ENCODE assay signal across 8 cellular contexts in the genomic region with DNA sequence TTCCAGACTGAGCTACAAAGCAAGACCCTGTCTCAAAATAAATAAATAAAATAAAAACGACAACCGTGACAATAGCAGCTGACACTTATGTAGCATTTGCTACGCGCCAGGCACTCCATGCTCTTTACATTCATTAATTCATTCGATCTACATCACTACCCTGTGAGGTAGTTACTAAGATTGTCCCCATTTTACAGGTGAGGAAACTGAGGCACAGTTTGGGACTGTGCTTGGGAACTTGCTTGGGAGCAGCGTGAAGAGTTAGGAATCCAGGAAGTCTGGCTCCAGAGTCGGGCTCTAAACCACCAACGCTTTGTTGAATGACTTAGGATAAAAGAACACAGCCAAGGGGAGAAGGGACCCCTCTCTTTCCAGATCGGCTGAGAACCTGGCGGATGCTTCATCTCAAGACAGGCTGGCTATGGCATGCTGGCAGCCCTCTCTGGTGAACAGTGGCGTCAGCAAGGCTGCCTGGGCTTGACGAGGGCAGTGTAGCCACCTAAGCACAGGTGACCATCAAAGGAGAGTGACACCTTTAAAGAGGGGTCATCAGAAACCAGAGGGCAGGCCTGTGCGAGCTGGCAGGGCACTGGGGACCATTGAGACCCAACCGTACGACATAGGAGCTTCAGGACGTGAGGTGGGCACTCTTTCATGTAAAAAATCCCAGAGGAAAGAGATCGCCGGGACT. TPM values are rescaled to one million over a fixed set of nuclear protein-coding genes. Genes with fewer than 3 reads are reported as not detected.
DNase-seq lines count a peak whose midpoint lies in the region; ATAC-seq and TF ChIP-seq lines count a peak whose summit lies in the region.

No MANE protein-coding gene starts in this region.

- peak overlapping the region; percentile 85; the same call in 1 of the 2 replicates for H2AFZ ChIP-seq in OCI-LY7 (ENCODE audit: low read length)
- peak overlapping the region; percentile 94 for H2AFZ ChIP-seq in parathyroid adenoma

- POLR2A ChIA-PET in OCI-LY7 (lab: Charles Lee), result no interaction called here

- no peak for TF ChIP-seq EP300 in esophagus muscularis mucosa (IDR thresholded peaks at IDR 0.05)

- H3K27ac ChIP-seq in OCI-LY7 (ENCODE audit: low read depth, low read length, poor library complexity, severe bottlenecking), result peak overlapping the region; percentile 49
- peak overlapping the region; percentile 85 to 90 (median 86) for H3K27ac ChIP-seq in esophagus muscularis mucosa (replicated peaks in 1 of 4)
- peak overlapping the region; percentile 95 for H3K27ac ChIP-seq in parathyroid adenoma

- no peak for TF ChIP-seq POLR2A in esophagus muscularis mucosa (IDR thresholded peaks at IDR 0.05; ENCODE audit: low read depth)

- H3K36me3 ChIP-seq in OCI-LY7 (ENCODE audit: insufficient read depth, low read length) (peaks cover 25% of the 10 kb centered on the region), esophagus muscularis mucosa (peaks cover 12 to 26% (median 22%) of the 10 kb centered on the region in 4 donors), parathyroid adenoma (ENCODE audit: control insufficient read depth, insufficient read depth, low read length) (no peaks in the 10 kb centered on the region)

- H3K4me3 ChIP-seq in OCI-LY7 (ENCODE audit: low read depth, low read length, poor library complexity, severe bottlenecking), result peak overlapping the region; percentile 97
- H3K4me3 ChIP-seq in esophagus muscularis mucosa, result peak overlapping the region; percentile 81 to 91 (median 82)
- H3K4me3 ChIP-seq in parathyroid adenoma (ENCODE audit: low read depth, low read length), result peak overlapping the region; percentile 85

- H3K79me2 ChIP-seq in OCI-LY7 (ENCODE audit: insufficient read depth, low read depth, low read length) (peaks cover 20% of the 10 kb centered on the region), parathyroid adenoma (peaks cover 11% of the 10 kb centered on the region)

- TF ChIP-seq CTCF in OCI-LY7 (conservative IDR thresholded peaks at IDR 0.05; ENCODE audit: low read length), result no peak
- no peak for TF ChIP-seq CTCF in esophagus muscularis mucosa (IDR thresholded peaks at IDR 0.05)
- TF ChIP-seq CTCF in parathyroid adenoma (IDR thresholded peaks at IDR 0.05), result no peak

- BruUV-seq in OCI-LY7 (replicated peaks; lab: Mats Ljungman, UMichigan), result TSS peak; percentile 78

- no peak overlapping the region for H3K9ac ChIP-seq in parathyroid adenoma

- peak; percentile 23 for ATAC-seq in GM19452 (IDR thresholded peaks at IDR 0.05; ENCODE audit: unreplicated experiment)
- ATAC-seq in HG03460 (IDR thresholded peaks at IDR 0.05; ENCODE audit: unreplicated experiment), result no peak
- ATAC-seq in GM18511 (IDR thresholded peaks at IDR 0.05; ENCODE audit: unreplicated experiment), result no peak

- no peaks in the 10 kb centered on the region for H3K9me2 ChIP-seq in OCI-LY7 (ENCODE audit: insufficient read depth, low read length)

- CTCF ChIA-PET in OCI-LY7 (lab: Charles Lee; ENCODE audit: unreplicated experiment), result no interaction called here

- H3K4me1 ChIP-seq in OCI-LY7 (ENCODE audit: insufficient read depth, low read length, poor library complexity, severe bottlenecking), result peaks cover 22% of the 10 kb centered on the region
- peaks cover 10 to 26% (median 17%) of the 10 kb centered on the region in 4 donors for H3K4me1 ChIP-seq in esophagus muscularis mucosa
- no peaks in the 10 kb centered on the region for H3K4me1 ChIP-seq in parathyroid adenoma

- H4K20me1 ChIP-seq in OCI-LY7 (ENCODE audit: insufficient read depth, low read length), result no peaks in the 10 kb centered on the region

- intact Hi-C loops in OCI-LY7 (cut with micrococcal nuclease; ENCODE audit: unreplicated experiment) (no loop called here), esophagus muscularis mucosa (cut with DNase I) (no loop called here)

- no peaks in the 10 kb centered on the region for H3K27me3 ChIP-seq in esophagus muscularis mucosa
- no peaks in the 10 kb centered on the region for H3K27me3 ChIP-seq in parathyroid adenoma (ENCODE audit: control insufficient read depth, insufficient read depth, low read length)

- H3K4me2 ChIP-seq in OCI-LY7 (ENCODE audit: low read length) (peak overlapping the region; percentile 89), parathyroid adenoma (ENCODE audit: low read length) (peak overlapping the region; percentile 99)

- DNase-seq in OCI-LY7 (ENCODE audit: low spot score) (no peak), esophagus muscularis mucosa (ENCODE audit: extremely low spot score) (no peak), NCI-H1436 treated with DMSO at 0.1 percent for 48 hours (lab: John Stamatoyannopoulos, UW) (no peak), EL (no peak)

- 30% methylated on average over 15 of the region's 18 CpGs for WGBS in esophagus muscularis mucosa

- H3K9me3 ChIP-seq in OCI-LY7 (ENCODE audit: low read length) (no peaks in the 10 kb centered on the region), esophagus muscularis mucosa (no peaks in the 10 kb centered on the region), parathyroid adenoma (ENCODE audit: control insufficient read depth, low read length) (no peaks in the 10 kb centered on the region)

RNA-seq across cellular contexts. Expression of a gene that starts 0.6 kb away (rescaled TPM):
- 12.3 and 13.1 TPM in 2 replicates for total RNA-seq in OCI-LY7 (2014; rRNA removed; shearing (Covaris generic))
- total RNA-seq in OCI-LY7 (2022), result 9.8 and 11.3 TPM in 2 replicates
- total RNA-seq in esophagus muscularis mucosa, result 10 to 100 TPM; 19.5 to 37.5 (median 25.8) TPM

RNA-seq across cellular contexts. Expression of a gene that starts 6.2 kb away (rescaled TPM):
- 39.8 and 61.2 TPM in 2 replicates for total RNA-seq in OCI-LY7 (2014; rRNA removed; shearing (Covaris generic))
- total RNA-seq in OCI-LY7 (2022) (65.3 and 67.9 TPM in 2 replicates), esophagus muscularis mucosa (10 to 100 TPM; 15.8 to 41.2 (median 31.4) TPM)

RNA-seq across cellular contexts. Expression of a gene that starts 16.6 kb away (rescaled TPM):
- not detected in 2 replicates for total RNA-seq in OCI-LY7 (2014; rRNA removed; shearing (Covaris generic))
- total RNA-seq in OCI-LY7 (2022), result not detected in 2 replicates
- total RNA-seq in esophagus muscularis mucosa, result not detected

RNA-seq across cellular contexts. Expression of a gene that starts 19.6 kb away (rescaled TPM):
- 9.9 and 14.4 TPM in 2 replicates for total RNA-seq in OCI-LY7 (2014; rRNA removed; shearing (Covaris generic))
- total RNA-seq in OCI-LY7 (2022), result 6.8 and 11.3 TPM in 2 replicates
- not detected for total RNA-seq in esophagus muscularis mucosa

RNA-seq across cellular contexts. Expression of a gene that starts 39.1 kb away (rescaled TPM):
- total RNA-seq in OCI-LY7 (2014; rRNA removed; shearing (Covaris generic)), result 0.44 and 1.1 TPM in 2 replicates
- total RNA-seq in OCI-LY7 (2022) (7.0 and 9.7 TPM in 2 replicates), esophagus muscularis mucosa (not detected)
